10 cellular contexts compared by ENCODE assay signal in genomic region chr2:164990953-164991352, GRCh38. TPM values are rescaled to one million over a fixed set of nuclear protein-coding genes. Genes with fewer than 3 reads are reported as not detected.
A peak's percentile ranks its signal among the peaks of the same experiment; 100 is the strongest.
DNase-seq lines count a peak whose midpoint lies in the region; TF ChIP-seq lines count a peak whose summit lies in the region.
"Not testable (repeated sequence)": the region's sequence is repeated elsewhere in the genome, so short reads cannot be mapped to it uniquely, and the experiment has no call there.
"Had no signal": no experiment of that assay in that cellular context is flagged by ENCODE, and none has a peak within 500 bp of the region (broad histone marks: within the 10 kb centered on the region; RNA-seq: fewer than 3 reads in every experiment).

No MANE protein-coding gene starts in this region.

- not testable (repeated sequence) for H3K9ac ChIP-seq in fibroblast of lung (ENCODE audit: insufficient read depth, low read length)

- TF ChIP-seq CTCF in MCF 10A (IDR thresholded peaks at IDR 0.05; ENCODE audit: unreplicated experiment); fibroblast of lung (conservative IDR thresholded peaks at IDR 0.05 in 1 of 2, IDR thresholded peaks at IDR 0.05 in 1 of 2; ENCODE audit: low read depth in 1 of 2, low read length in 2 of 2); kidney epithelial cell (IDR thresholded peaks at IDR 0.05; ENCODE audit: insufficient read depth, low read length, poor library complexity, severe bottlenecking); osteocyte (IDR thresholded peaks at IDR 0.05); tibial artery (IDR thresholded peaks at IDR 0.05): not testable (repeated sequence)

- not testable (repeated sequence) for H3K4me1 ChIP-seq in fibroblast of lung (ENCODE audit: control insufficient read depth, extremely low read depth, insufficient read depth, low read length)
- peaks cover 0 to 55% (median 20%) of the 10 kb centered on the region in 4 donors for H3K4me1 ChIP-seq in tibial artery

- not testable (repeated sequence) for H3K4me2 ChIP-seq in fibroblast of lung (ENCODE audit: extremely low read depth, insufficient read depth, low read length)

- H3K4me3 ChIP-seq in fibroblast of lung (replicated peaks in 1 of 4; ENCODE audit: control extremely low read depth in 1 of 4, insufficient read depth in 1 of 4, low read depth in 3 of 4, low read length in 4 of 4); kidney epithelial cell (ENCODE audit: low read depth, low read length); tibial artery: not testable (repeated sequence)

- not testable (repeated sequence) for H3K4me3 Mint-ChIP-seq in T-helper 1 cell treated with Interleukin-12 subunit alpha and Interleukin-12 subunit beta and Interleukin-4 antibody, amounts not matched to agents 30 μg/mL and 1 μg/mL, for 36 hours; MCF 10A (ENCODE audit: unreplicated experiment); osteocyte (ENCODE audit: unreplicated experiment)

- peaks cover 27% of the 10 kb centered on the region for H3K4me1 Mint-ChIP-seq in T-helper 1 cell treated with Interleukin-12 subunit alpha and Interleukin-12 subunit beta and Interleukin-4 antibody, amounts not matched to agents 30 μg/mL and 1 μg/mL, for 36 hours (ENCODE audit: low read depth)
- peaks cover 22% of the 10 kb centered on the region for H3K4me1 Mint-ChIP-seq in MCF 10A (ENCODE audit: insufficient read depth, unreplicated experiment)
- H3K4me1 Mint-ChIP-seq in osteocyte (ENCODE audit: unreplicated experiment), result peaks cover 22% of the 10 kb centered on the region

- intact Hi-C loops in MCF 10A (cut with micrococcal nuclease), result loop anchor here (5.0 kb wide), 1 partner anchor 254 kb away; no protein-coding TSS in a partner anchor
- intact Hi-C loops in tibial artery (cut with DNase I; ENCODE audit: low total_unique reads), result not testable (repeated sequence)

- not testable (repeated sequence) for H3K36me3 Mint-ChIP-seq in T-helper 1 cell treated with Interleukin-12 subunit alpha and Interleukin-12 subunit beta and Interleukin-4 antibody, amounts not matched to agents 30 μg/mL and 1 μg/mL, for 36 hours (ENCODE audit: low read depth); MCF 10A (ENCODE audit: insufficient read depth, unreplicated experiment); osteocyte (ENCODE audit: unreplicated experiment)

- not testable (repeated sequence) for H3K9me3 ChIP-seq in fibroblast of lung (ENCODE audit: control insufficient read depth, insufficient read depth, low read depth, low read length); tibial artery

- H4K20me1 ChIP-seq in fibroblast of lung (ENCODE audit: control insufficient read depth, extremely low read depth, insufficient read depth, low read length), result not testable (repeated sequence)

- not testable (repeated sequence) for H3K9me3 Mint-ChIP-seq in T-helper 1 cell treated with Interleukin-12 subunit alpha and Interleukin-12 subunit beta and Interleukin-4 antibody, amounts not matched to agents 30 μg/mL and 1 μg/mL, for 36 hours; MCF 10A (ENCODE audit: unreplicated experiment); osteocyte (ENCODE audit: unreplicated experiment)

- BruUV-seq in MCF 10A (replicated peaks; lab: Mats Ljungman, UMichigan), result not testable (repeated sequence)

- H3K27me3 ChIP-seq in fibroblast of lung (ENCODE audit: control insufficient read depth, insufficient read depth, low read length); kidney epithelial cell (ENCODE audit: control insufficient read depth, insufficient read depth, low read length); tibial artery: not testable (repeated sequence)

- H3K79me2 ChIP-seq in fibroblast of lung (ENCODE audit: control insufficient read depth, insufficient read depth, low read length), result not testable (repeated sequence)

- CTCF ChIA-PET in MCF 10A (lab: Yijun Ruan, JAX), result interaction anchor here (0.6 to 5.8 kb wide), 15 partner anchors 15 to 1335 kb away, joined by 3 to 52 read pairs (median 4); partner anchors contain the start of gene SCN3A

- H3K27ac ChIP-seq in fibroblast of lung (ENCODE audit: insufficient read depth, low read length), result peak overlapping the region; percentile 22
- H3K27ac ChIP-seq in tibial artery, result peak overlapping the region; percentile 65 to 70

- POLR2A ChIA-PET in MCF 10A (lab: Yijun Ruan, JAX), result interaction anchor here (1.3 to 2.0 kb wide), 5 partner anchors 23 to 149 kb away, joined by 3 to 10 read pairs (median 4); partner anchors contain the start of gene COBLL1

- not testable (repeated sequence) for H2AFZ ChIP-seq in fibroblast of lung (ENCODE audit: low read length)

- peaks cover 18% of the 10 kb centered on the region for H3K27me3 Mint-ChIP-seq in T-helper 1 cell treated with Interleukin-12 subunit alpha and Interleukin-12 subunit beta and Interleukin-4 antibody, amounts not matched to agents 30 μg/mL and 1 μg/mL, for 36 hours (ENCODE audit: low read depth)
- H3K27me3 Mint-ChIP-seq in MCF 10A (ENCODE audit: insufficient read depth, unreplicated experiment); osteocyte (ENCODE audit: unreplicated experiment): not testable (repeated sequence)

- H3K36me3 ChIP-seq in fibroblast of lung (ENCODE audit: control insufficient read depth, insufficient read depth, low read length); kidney epithelial cell (ENCODE audit: control insufficient read depth, insufficient read depth, low read length); tibial artery: not testable (repeated sequence)

- DNase-seq in DMS 273 (lab: John Stamatoyannopoulos, UW; ENCODE audit: unreplicated experiment), result peak; percentile 23
- peak; percentile 46 for DNase-seq in LHCN-M2 (ENCODE audit: low read depth)
- not testable (repeated sequence) for DNase-seq in MCF 10A (ENCODE audit: unreplicated experiment); osteocyte (ENCODE audit: extremely low spot score, unreplicated experiment); tibial artery
- peak; percentile 56 to 74 for DNase-seq in fibroblast of lung (ENCODE audit: low read depth in 2 of 2)
- peak; percentile 43 for DNase-seq in kidney epithelial cell (ENCODE audit: low read depth)

- peak overlapping the region; percentile 8 for H3K27ac Mint-ChIP-seq in T-helper 1 cell treated with Interleukin-12 subunit alpha and Interleukin-12 subunit beta and Interleukin-4 antibody, amounts not matched to agents 30 μg/mL and 1 μg/mL, for 36 hours
- H3K27ac Mint-ChIP-seq in MCF 10A (ENCODE audit: low read depth, unreplicated experiment) (peak overlapping the region; percentile 77), osteocyte (ENCODE audit: unreplicated experiment) (peak overlapping the region; percentile 72)

RNA-seq across cellular contexts. Expression of gene SLC38A11, which starts 35.6 kb away (rescaled TPM):
- total RNA-seq in LHCN-M2 (2014; rRNA removed) (not detected in 2 replicates), MCF 10A (2022) (not detected in 2 replicates), fibroblast of lung (0.26 and 0.50 TPM in 2 replicates), kidney epithelial cell (0.46 TPM in 1 of 2 replicates, not detected in the other), osteocyte (not detected in 2 replicates)
- polyA plus RNA-seq in LHCN-M2 (2012), result 0.16 TPM
- 0.07 and 1.1 TPM in 2 replicates for polyA plus RNA-seq in fibroblast of lung
- 0.17 TPM in 1 of 2 replicates, not detected in the other for polyA plus RNA-seq in fibroblast of lung (2012)
- not detected in 2 replicates for polyA minus RNA-seq in fibroblast of lung (ENCODE audit: low replicate concordance)
- total RNA-seq: activated CD8-positive, alpha-beta T cell treated with anti-CD3 and anti-CD28 coated beads for 36 hours; endothelial cell of umbilical vein had no signal
- polyA plus RNA-seq: endothelial cell of umbilical vein had no signal

Comparison
In these comparisons a context has a peak if more than half of its experiments do, and no peak if none do; other contexts are left out.
1. H3K27ac Mint-ChIP-seq: peak in every context shown above with its lines; median percentile 77 in MCF 10A; 72 in osteocyte; 8 in T-helper 1 cell treated with Interleukin-12 subunit alpha and Interleukin-12 subunit beta and Interleukin-4 antibody, amounts not matched to agents 30 μg/mL and 1 μg/mL, for 36 hours.